9 cellular contexts compared by ENCODE assay signal in the genomic region with DNA sequence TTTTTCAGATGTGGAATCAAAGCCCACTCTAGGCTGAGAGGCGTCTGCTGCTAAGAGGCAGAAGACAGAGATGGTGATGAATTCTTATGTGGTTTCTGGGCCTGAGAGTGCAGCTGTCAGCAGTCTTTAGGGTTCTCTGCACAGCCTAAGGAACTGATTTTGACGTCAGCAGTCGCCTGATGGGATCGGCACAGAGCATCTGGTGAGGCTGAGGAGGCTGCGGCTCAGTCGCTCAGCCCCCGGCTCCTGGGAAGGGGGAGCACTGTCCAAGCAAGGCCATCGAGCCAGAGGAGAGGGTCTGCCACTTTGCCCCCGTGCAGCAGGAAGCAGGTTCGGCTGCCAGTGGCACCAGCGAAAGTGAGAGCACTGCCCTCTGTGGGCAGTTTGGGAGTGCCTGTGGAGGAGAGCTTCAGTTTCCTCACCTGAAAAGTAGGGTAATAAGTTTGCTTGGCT.
A peak's percentile ranks its signal among the peaks of the same experiment; 100 is the strongest.
DNase-seq lines count a peak whose midpoint lies in the region; ATAC-seq, FAIRE-seq and TF ChIP-seq lines count a peak whose summit lies in the region.
"Had no signal": no experiment of that assay in that cellular context is flagged by ENCODE, and none has a peak within 500 bp of the region (broad histone marks: within the 10 kb centered on the region; RNA-seq: fewer than 3 reads in every experiment).

No MANE protein-coding gene starts in this region.

- H4K20me1 ChIP-seq in smooth muscle cell (ENCODE audit: low read depth): no peaks in the 10 kb centered on the region

- no peak overlapping the region for H3K27ac Mint-ChIP-seq in activated naive CD4-positive, alpha-beta T cell treated with anti-CD3 and anti-CD28 coated beads for 36 hours
- H3K27ac Mint-ChIP-seq: activated naive CD4-positive, alpha-beta T cell treated with anti-CD3 and anti-CD28 coated beads, Interleukin-2, amount 50 U/mL, for 24 hours had no signal

- H3K4me3 ChIP-seq in A673 (ENCODE audit: low read depth, low read length, poor library complexity, severe bottlenecking): no peak overlapping the region
- H3K4me3 ChIP-seq in HUES48 (ENCODE audit: low read depth, low read length): no peak overlapping the region
- H3K4me3 ChIP-seq in smooth muscle cell: no peak overlapping the region

- H3K9me3 ChIP-seq in A673 (ENCODE audit: low read depth, low read length, poor library complexity, severe bottlenecking) (no peaks in the 10 kb centered on the region), HUES48 (ENCODE audit: control insufficient read depth, insufficient read depth, low read length) (no peaks in the 10 kb centered on the region), smooth muscle cell (replicated peaks; ENCODE audit: low read depth) (no peaks in the 10 kb centered on the region)

- H3K4me3 Mint-ChIP-seq in activated naive CD4-positive, alpha-beta T cell treated with anti-CD3 and anti-CD28 coated beads for 36 hours: no peak overlapping the region

- WGBS in smooth muscle cell (ENCODE audit: low lambda C conversion rate): 22% methylated on average over 11 of the region's 11 CpGs

- H3K36me3 Mint-ChIP-seq in activated naive CD4-positive, alpha-beta T cell treated with anti-CD3 and anti-CD28 coated beads for 36 hours (ENCODE audit: low read depth): no peaks in the 10 kb centered on the region
- H3K36me3 Mint-ChIP-seq: activated naive CD4-positive, alpha-beta T cell treated with anti-CD3 and anti-CD28 coated beads, Interleukin-2, amount 50 U/mL, for 24 hours had no signal

- H3F3A ChIP-seq in smooth muscle cell (ENCODE audit: low read depth): peaks cover 64% of the 10 kb centered on the region

- no peaks in the 10 kb centered on the region for H3K27me3 Mint-ChIP-seq in activated naive CD4-positive, alpha-beta T cell treated with anti-CD3 and anti-CD28 coated beads for 36 hours (ENCODE audit: low read depth)
- H3K27me3 Mint-ChIP-seq: activated naive CD4-positive, alpha-beta T cell treated with anti-CD3 and anti-CD28 coated beads, Interleukin-2, amount 50 U/mL, for 24 hours had no signal

- H3K4me1 ChIP-seq in A673 (ENCODE audit: insufficient read depth, low read length, poor library complexity, severe bottlenecking) (peaks cover 53% of the 10 kb centered on the region), HUES48 (ENCODE audit: control insufficient read depth, insufficient read depth, low read length) (peaks cover 65% of the 10 kb centered on the region), smooth muscle cell (ENCODE audit: low read depth) (peaks cover 91% of the 10 kb centered on the region)

- TF ChIP-seq CTCF in A673 (conservative IDR thresholded peaks at IDR 0.05; ENCODE audit: low read depth, low read length): peak; percentile 46
- TF ChIP-seq CTCF in smooth muscle cell (IDR thresholded peaks at IDR 0.05; ENCODE audit: borderline replicate concordance, insufficient read depth, poor library complexity, severe bottlenecking): peak; percentile 24

- H3K27me3 ChIP-seq in A673 (replicated peaks; ENCODE audit: insufficient read depth, low read depth, low read length, poor library complexity) (no peaks in the 10 kb centered on the region), HUES48 (ENCODE audit: control insufficient read depth, insufficient read depth, low read length) (no peaks in the 10 kb centered on the region), smooth muscle cell (ENCODE audit: low read depth) (no peaks in the 10 kb centered on the region)

- CTCF ChIA-PET in A673 (lab: Charles Lee): no interaction called here
- CTCF ChIA-PET in activated naive CD4-positive, alpha-beta T cell treated with anti-CD3 and anti-CD28 coated beads for 36 hours (lab: Charles Lee): interaction anchor here (1.2 kb wide), 1 partner anchor 26 kb away, joined by 5 read pairs; no protein-coding TSS in a partner anchor

- H3K9ac ChIP-seq in HUES48 (ENCODE audit: low read depth, low read length): peak overlapping the region; percentile 71
- peak overlapping the region; percentile 88 for H3K9ac ChIP-seq in smooth muscle cell (ENCODE audit: low read depth)

- peaks cover 18% of the 10 kb centered on the region for H3K4me1 Mint-ChIP-seq in activated naive CD4-positive, alpha-beta T cell treated with anti-CD3 and anti-CD28 coated beads for 36 hours (ENCODE audit: low read depth)
- H3K4me1 Mint-ChIP-seq: activated naive CD4-positive, alpha-beta T cell treated with anti-CD3 and anti-CD28 coated beads, Interleukin-2, amount 50 U/mL, for 24 hours had no signal

- H3K27ac ChIP-seq in A673 (ENCODE audit: low read depth, low read length, poor library complexity, severe bottlenecking): peak overlapping the region; percentile 81
- H3K27ac ChIP-seq in HUES48 (ENCODE audit: low read depth, low read length): peak overlapping the region; percentile 85
- H3K27ac ChIP-seq in smooth muscle cell (ENCODE audit: low read depth): peak overlapping the region; percentile 98

- FAIRE-seq in GM19239 (lab: Jason Lieb, UNC): no peak

- intact Hi-C loops in A673 (cut with micrococcal nuclease; ENCODE audit: unreplicated experiment): no loop called here
- intact Hi-C loops in activated naive CD4-positive, alpha-beta T cell treated with anti-CD3 and anti-CD28 coated beads for 36 hours (cut with micrococcal nuclease): loop anchor here (5.0 kb wide), 1 partner anchor 61 kb away; no protein-coding TSS in a partner anchor

- H3K36me3 ChIP-seq in A673 (ENCODE audit: insufficient read depth, low read length, poor library complexity, severe bottlenecking): no peaks in the 10 kb centered on the region
- no peaks in the 10 kb centered on the region for H3K36me3 ChIP-seq in HUES48 (ENCODE audit: control insufficient read depth, insufficient read depth, low read length)
- no peaks in the 10 kb centered on the region for H3K36me3 ChIP-seq in smooth muscle cell (ENCODE audit: low read depth)

- DNase-seq in A673 (ENCODE audit: low spot score): no peak
- peak; percentile 51 for DNase-seq in activated naive CD4-positive, alpha-beta T cell treated with anti-CD3 and anti-CD28 coated beads for 36 hours
- peak; percentile 75 to 77 for DNase-seq in hippocampal formation (lab: John Stamatoyannopoulos, UW)
- peak; percentile 65 for DNase-seq in smooth muscle cell (lab: John Stamatoyannopoulos, UW; ENCODE audit: unreplicated experiment)
- no peak for DNase-seq in GM19239 (ENCODE audit: insufficient read length, low spot score)
- DNase-seq in activated CD4-positive, CD25-positive, alpha-beta regulatory T cell treated with anti-CD3 and anti-CD28 coated beads, Interleukin-2, amount 50 U/mL, for 72 hours: no peak

- BruUV-seq in A673 (replicated peaks; lab: Mats Ljungman, UMichigan): no TSS peak

- H3K79me2 ChIP-seq in smooth muscle cell (ENCODE audit: low read depth): peaks cover 12% of the 10 kb centered on the region

- H3K9me3 Mint-ChIP-seq in activated naive CD4-positive, alpha-beta T cell treated with anti-CD3 and anti-CD28 coated beads for 36 hours: no peaks in the 10 kb centered on the region
- H3K9me3 Mint-ChIP-seq: activated naive CD4-positive, alpha-beta T cell treated with anti-CD3 and anti-CD28 coated beads, Interleukin-2, amount 50 U/mL, for 24 hours had no signal

- ATAC-seq in GM21737 (IDR thresholded peaks at IDR 0.05; ENCODE audit: unreplicated experiment): no peak

- no peak overlapping the region for H2AFZ ChIP-seq in smooth muscle cell (ENCODE audit: low read depth)

- POLR2A ChIA-PET in A673 (lab: Charles Lee; ENCODE audit: low non-redundant PET): no interaction called here

- H3K4me2 ChIP-seq in smooth muscle cell: peak overlapping the region; percentile 46

Comparison
In these comparisons a context has a peak if more than half of its experiments do, and no peak if none do; other contexts are left out.
1. DNase-seq: peak in activated naive CD4-positive, alpha-beta T cell treated with anti-CD3 and anti-CD28 coated beads for 36 hours (single experiment), hippocampal formation (2 of 2) and smooth muscle cell (single experiment); none in A673 (single experiment), GM19239 (single experiment) and activated CD4-positive, CD25-positive, alpha-beta regulatory T cell treated with anti-CD3 and anti-CD28 coated beads, Interleukin-2, amount 50 U/mL, for 72 hours (single experiment).
2. Peak in every context shown above with its lines, with median percentiles within 50 percentile points of each other: H3K27ac ChIP-seq.